ENCODE assay signal across 8 cellular contexts in genomic region chr21:46295996-46296752, GRCh38. TPM values are rescaled to one million over a fixed set of nuclear protein-coding genes. Genes with fewer than 3 reads are reported as not detected.
DNase-seq lines count a peak whose midpoint lies in the region; ATAC-seq, FAIRE-seq and TF ChIP-seq lines count a peak whose summit lies in the region.

No MANE protein-coding gene starts in this region.

- H3K36me3 ChIP-seq in astrocyte (ENCODE audit: insufficient read depth, low read length) (no peaks in the 10 kb centered on the region), lung (ENCODE audit: control insufficient read depth in 2 of 2, insufficient read depth in 2 of 2, low read length in 2 of 2) (peaks cover 3 to 8% of the 10 kb centered on the region in 2 donors)

- no peaks in the 10 kb centered on the region for H4K20me1 ChIP-seq in astrocyte (ENCODE audit: insufficient read depth, low read length)

- FAIRE-seq in astrocyte (lab: Jason Lieb, UNC), result no peak

- H3K4me1 ChIP-seq in astrocyte (ENCODE audit: insufficient read depth, low read length) (peaks cover 22% of the 10 kb centered on the region), lung (ENCODE audit: control insufficient read depth in 2 of 2, insufficient read depth in 2 of 2, low read length in 2 of 2) (peaks cover 0 to 2% of the 10 kb centered on the region in 2 donors)

- no peak overlapping the region for H3K27ac Mint-ChIP-seq in astrocyte (ENCODE audit: unreplicated experiment)

- no peaks in the 10 kb centered on the region for H3K9me3 Mint-ChIP-seq in astrocyte (ENCODE audit: unreplicated experiment)

- H3K4me1 Mint-ChIP-seq in astrocyte (ENCODE audit: low read depth, unreplicated experiment), result peaks cover 5% of the 10 kb centered on the region

- H2AFZ ChIP-seq in astrocyte (ENCODE audit: low read depth, low read length), result no peak overlapping the region

- H3K4me3 ChIP-seq in astrocyte (ENCODE audit: insufficient read depth, low read depth, low read length) (no peak overlapping the region), lung (no peak overlapping the region)

- no peak overlapping the region for H3K9ac ChIP-seq in astrocyte (ENCODE audit: low read length)

- H3K79me2 ChIP-seq in astrocyte (ENCODE audit: insufficient read depth, low read length), result peaks cover 2% of the 10 kb centered on the region

- peak; percentile 57 for DNase-seq in SW480 (ENCODE audit: low spot score)
- DNase-seq in astrocyte (ENCODE audit: low read depth), result no peak
- no peak for DNase-seq in lung (ENCODE audit: low spot score)
- peak; percentile 51 to 59 for DNase-seq in stimulated activated CD8-positive, alpha-beta memory T cell treated with anti-CD3 and anti-CD28 coated beads, Interleukin-15, amount 100 ng/mL, for 48 hours (ENCODE audit: low read depth in 2 of 2)
- no peak for DNase-seq in HT-29 (ENCODE audit: low spot score)

- ATAC-seq in GM18517 (IDR thresholded peaks at IDR 0.05; ENCODE audit: unreplicated experiment) (peak; percentile 42), lung (ENCODE audit: insufficient read depth, low FRiP score) (no peak), HG03135 (IDR thresholded peaks at IDR 0.05; ENCODE audit: unreplicated experiment) (no peak), HG02623 (IDR thresholded peaks at IDR 0.05; ENCODE audit: unreplicated experiment) (no peak)

- no peak for TF ChIP-seq CTCF in astrocyte (IDR thresholded peaks at IDR 0.05; ENCODE audit: insufficient read depth, low read depth, low read length)
- TF ChIP-seq CTCF in lung (IDR thresholded peaks at IDR 0.05; ENCODE audit: control extremely low read depth, extremely low read depth), result no peak

- H3K27me3 ChIP-seq in astrocyte (ENCODE audit: insufficient read depth, low read length), result no peaks in the 10 kb centered on the region
- H3K27me3 ChIP-seq in lung (ENCODE audit: control insufficient read depth, insufficient read depth), result no peaks in the 10 kb centered on the region

- WGBS in lung, 2 donors, result 38 to 82% methylated on average over 29 of the region's 29 CpGs

- peaks cover 2% of the 10 kb centered on the region for H3K27me3 Mint-ChIP-seq in astrocyte (ENCODE audit: low read depth, unreplicated experiment)

- H3K27ac ChIP-seq in astrocyte (ENCODE audit: low read depth, low read length), result peak overlapping the region; percentile 73
- peak overlapping the region; percentile 26 to 53 for H3K27ac ChIP-seq in lung (ENCODE audit: low read depth in 1 of 2, low read length in 1 of 2)

- H3K9me3 ChIP-seq in astrocyte (ENCODE audit: insufficient read depth, low read depth, low read length) (no peaks in the 10 kb centered on the region), lung (ENCODE audit: control insufficient read depth in 2 of 2, insufficient read depth in 1 of 2, low read length in 1 of 2) (no peaks in the 10 kb centered on the region)

- H3K4me3 Mint-ChIP-seq in astrocyte (ENCODE audit: unreplicated experiment), result no peak overlapping the region

- peak overlapping the region; percentile 77 for H3K4me2 ChIP-seq in astrocyte (ENCODE audit: low read length)

- peaks cover 4% of the 10 kb centered on the region for H3K36me3 Mint-ChIP-seq in astrocyte (ENCODE audit: low read depth, unreplicated experiment)

RNA-seq across cellular contexts. Expression of gene YBEY, which starts 10.0 kb away (rescaled TPM):
- total RNA-seq in astrocyte (13.5 and 16.8 TPM in 2 replicates), lung (10 to 100 TPM; 12.7 to 17.4 TPM)
- polyA plus RNA-seq in lung, result 10 to 100 TPM in 1 of 2 donors, 1 to 10 TPM in 1; 7.6 to 32.1 TPM
- 9.4 and 10.5 TPM in 2 replicates for total RNA-seq in HT-29 (2014; rRNA removed; shearing (Covaris generic))

RNA-seq across cellular contexts. Expression of gene MCM3AP, which starts 10.8 kb away (rescaled TPM):
- total RNA-seq in astrocyte, result 84.2 and 86.7 TPM in 2 replicates
- total RNA-seq in lung, result 100 to 1,000 TPM; 114 TPM
- 10 to 100 TPM; 40.7 to 43.8 TPM for polyA plus RNA-seq in lung
- total RNA-seq in HT-29 (2014; rRNA removed; shearing (Covaris generic)), result 75.9 and 115 TPM in 2 replicates

RNA-seq across cellular contexts. Expression of gene C21orf58, which starts 27.5 kb away (rescaled TPM):
- total RNA-seq in astrocyte, result 3.1 and 3.2 TPM in 2 replicates
- total RNA-seq in lung, result 10 to 100 TPM; 12.4 to 20.8 TPM
- polyA plus RNA-seq in lung, result 1 to 10 TPM; 4.8 to 5.4 TPM
- total RNA-seq in HT-29 (2014; rRNA removed; shearing (Covaris generic)), result 14.7 and 17.2 TPM in 2 replicates

RNA-seq across cellular contexts. Expression of gene PCNT, which starts 27.8 kb away (rescaled TPM):
- total RNA-seq in astrocyte (19.9 and 23.4 TPM in 2 replicates), lung (10 to 100 TPM; 26.8 to 37.2 TPM)
- 10 to 100 TPM in 1 of 2 donors, 1 to 10 TPM in 1; 9.8 to 10.3 TPM for polyA plus RNA-seq in lung
- 33.9 and 51.3 TPM in 2 replicates for total RNA-seq in HT-29 (2014; rRNA removed; shearing (Covaris generic))

Comparison
In these comparisons a context has a peak if more than half of its experiments do, and no peak if none do; other contexts are left out.
1. DNase-seq: peak in SW480 (single experiment) and stimulated activated CD8-positive, alpha-beta memory T cell treated with anti-CD3 and anti-CD28 coated beads, Interleukin-15, amount 100 ng/mL, for 48 hours (2 of 2); none in astrocyte (single experiment), lung (single experiment) and HT-29 (single experiment).